12 cellular contexts compared by ENCODE assay signal in genomic region chr5:135491552-135492318, GRCh38. TPM values are rescaled to one million over a fixed set of nuclear protein-coding genes. Genes with fewer than 3 reads are reported as not detected.
A peak's percentile ranks its signal among the peaks of the same experiment; 100 is the strongest.
DNase-seq lines count a peak whose midpoint lies in the region; ATAC-seq and TF ChIP-seq lines count a peak whose summit lies in the region.
"Had no signal": no experiment of that assay in that cellular context is flagged by ENCODE, and none has a peak within 500 bp of the region (broad histone marks: within the 10 kb centered on the region; RNA-seq: fewer than 3 reads in every experiment).

No MANE protein-coding gene starts in this region.

- DNase-seq in NCI-H226 (peak; percentile 37), erythroblast (lab: John Stamatoyannopoulos, UW) (peak; percentile 19 to 68), retina (peak; percentile 75), H4 (ENCODE audit: low spot score) (no peak), MG63 (no peak), GOT3 (lab: John Stamatoyannopoulos, UW) (no peak)
- DNase-seq: activated CD4-positive, alpha-beta T cell treated with anti-CD3 and anti-CD28 coated beads, Interleukin-2, amount 50 U/mL, for 1 hour; left ventricle myocardium superior; right cardiac atrium; SJCRH30 had no signal

- no peak for ATAC-seq in GM19035 (IDR thresholded peaks at IDR 0.05; ENCODE audit: unreplicated experiment)
- ATAC-seq: left ventricle myocardium superior, right cardiac atrium had no signal

- H3K9me3 ChIP-seq in HUES48 (ENCODE audit: control insufficient read depth, insufficient read depth, low read length) (no peaks in the 10 kb centered on the region), MG63 (no peaks in the 10 kb centered on the region)
- H3K9me3 ChIP-seq: SJCRH30 had no signal

- H3K27me3 ChIP-seq in HUES48 (ENCODE audit: control insufficient read depth, insufficient read depth, low read length), result peaks cover 100% of the 10 kb centered on the region
- H3K27me3 ChIP-seq in MG63, result no peaks in the 10 kb centered on the region

- no peak overlapping the region for H3K27ac ChIP-seq in HUES48 (ENCODE audit: low read depth, low read length)
- H3K27ac ChIP-seq: SJCRH30 had no signal

- peak overlapping the region; percentile 57 for H3K4me3 ChIP-seq in HUES48 (ENCODE audit: low read depth, low read length)
- no peak overlapping the region for H3K4me3 ChIP-seq in MG63
- H3K4me3 ChIP-seq: SJCRH30 had no signal

- H3K9ac ChIP-seq in HUES48 (ENCODE audit: low read depth, low read length), result no peak overlapping the region

- no peak for TF ChIP-seq POLR2A in erythroblast (IDR thresholded peaks at IDR 0.05; ENCODE audit: low read length)

- H3K36me3 ChIP-seq in HUES48 (ENCODE audit: control insufficient read depth, insufficient read depth, low read length) (no peaks in the 10 kb centered on the region), MG63 (no peaks in the 10 kb centered on the region)
- H3K36me3 ChIP-seq: SJCRH30 had no signal

- peaks cover 41% of the 10 kb centered on the region for H3K4me1 ChIP-seq in HUES48 (ENCODE audit: control insufficient read depth, insufficient read depth, low read length)
- H3K4me1 ChIP-seq: SJCRH30 had no signal

RNA-seq across cellular contexts. Expression of gene TIFAB, which starts 39.6 kb away (rescaled TPM):
- total RNA-seq in H4 (2014; rRNA removed; shearing (Covaris generic)), result not detected in 2 replicates
- not detected in 2 replicates for total RNA-seq in MG63 (2014; rRNA removed; shearing (Covaris generic); ENCODE audit: low replicate concordance)
- total RNA-seq: left ventricle myocardium superior, right cardiac atrium, SJCRH30 had no signal

RNA-seq across cellular contexts. Expression of gene NEUROG1, which starts 44.0 kb away (rescaled TPM):
- total RNA-seq in H4 (2014; rRNA removed; shearing (Covaris generic)), result not detected in 2 replicates
- not detected in 2 replicates for total RNA-seq in MG63 (2014; rRNA removed; shearing (Covaris generic); ENCODE audit: low replicate concordance)
- total RNA-seq: left ventricle myocardium superior, right cardiac atrium, SJCRH30 had no signal

RNA-seq across cellular contexts. Expression of gene DCANP1, which starts 44.6 kb away (rescaled TPM):
- total RNA-seq in H4 (2014; rRNA removed; shearing (Covaris generic)), result not detected in 2 replicates
- not detected in 2 replicates for total RNA-seq in MG63 (2014; rRNA removed; shearing (Covaris generic); ENCODE audit: low replicate concordance)
- total RNA-seq: left ventricle myocardium superior, right cardiac atrium, SJCRH30 had no signal

Comparison
In these comparisons a context has a peak if more than half of its experiments do, and no peak if none do; other contexts are left out.
1. DNase-seq: peak in NCI-H226 (single experiment), erythroblast (2 of 2) and retina (single experiment); none in H4 (single experiment), MG63 (single experiment) and GOT3 (single experiment).